In the genomic region with DNA sequence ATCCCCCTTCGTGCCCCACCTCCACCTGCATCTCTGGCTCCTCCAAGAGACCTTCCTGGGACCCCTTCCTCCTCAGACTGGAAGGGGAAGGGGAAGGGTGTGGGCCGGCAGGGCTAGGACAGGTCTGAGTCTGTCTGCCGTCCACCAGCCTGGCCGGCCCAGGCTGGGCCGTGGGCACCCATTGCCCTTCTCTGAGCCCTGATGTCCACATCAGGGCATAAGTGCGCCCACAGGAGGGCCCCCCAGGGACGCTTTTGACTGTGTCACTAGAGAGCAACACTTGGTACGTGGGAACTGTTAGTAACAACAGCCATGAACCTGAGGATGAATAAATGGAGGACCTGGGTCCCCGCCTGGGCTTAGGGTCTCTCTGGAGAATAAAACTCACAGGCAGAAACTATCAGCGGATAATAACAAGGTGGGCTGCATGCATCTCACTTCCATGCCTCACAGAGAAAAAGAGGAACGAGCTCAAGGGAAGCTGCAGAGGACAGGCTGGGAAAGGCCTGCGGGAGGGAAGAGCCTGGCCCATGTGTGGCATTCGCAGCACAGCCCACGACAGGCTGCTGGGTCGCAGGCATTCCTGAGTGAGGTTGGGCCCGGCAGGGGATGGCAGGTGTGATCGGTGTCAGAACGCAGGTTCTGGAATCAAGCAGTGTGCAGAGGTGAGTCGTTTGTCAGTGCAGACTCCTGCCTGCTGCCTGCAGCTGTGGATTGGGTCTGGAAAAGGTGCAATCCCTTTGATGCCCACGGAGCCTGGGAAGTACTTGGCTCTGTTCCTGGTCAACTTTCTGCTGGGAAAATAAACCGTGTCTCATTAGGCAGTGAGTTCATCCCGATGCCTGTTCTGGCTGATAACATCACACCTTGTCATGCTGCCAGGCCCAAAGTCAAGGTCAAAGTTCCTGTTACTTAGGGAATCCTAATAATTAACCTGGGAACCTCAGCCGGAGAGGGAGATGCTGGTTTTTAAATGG, we compare ENCODE assay signal across 12 cellular contexts.
DNase-seq lines count a peak whose midpoint lies in the region; ATAC-seq, FAIRE-seq and TF ChIP-seq lines count a peak whose summit lies in the region.
"Had no signal": no experiment of that assay in that cellular context is flagged by ENCODE, and none has a peak within 500 bp of the region (broad histone marks: within the 10 kb centered on the region; RNA-seq: fewer than 3 reads in every experiment).

No MANE protein-coding gene starts in this region.

- ATAC-seq in stimulated activated naive CD8-positive, alpha-beta T cell treated with anti-CD3 and anti-CD28 coated beads, Interleukin-15, amount 100 ng/mL, for 72 hours, result no peak
- ATAC-seq: activated CD8-positive, alpha-beta memory T cell treated with anti-CD3 and anti-CD28 coated beads, Interleukin-2, amount 10 ng/mL, durations not matched to agents 7 days and 5 days; CD8-positive, alpha-beta T cell had no signal

- H3K4me1 ChIP-seq in GM23248 (ENCODE audit: insufficient read depth) (no peaks in the 10 kb centered on the region), endodermal cell (ENCODE audit: control insufficient read depth, insufficient read depth, low read length) (peaks cover 13% of the 10 kb centered on the region), osteoblast (ENCODE audit: insufficient read depth, low read length) (no peaks in the 10 kb centered on the region)
- H3K4me1 ChIP-seq: left ventricle myocardium inferior had no signal

- no peaks in the 10 kb centered on the region for H4K20me1 ChIP-seq in GM23248 (ENCODE audit: insufficient read depth)
- peaks cover 8% of the 10 kb centered on the region for H4K20me1 ChIP-seq in osteoblast (ENCODE audit: insufficient read depth, low read length)

- no peak for FAIRE-seq in D721Med (lab: Jason Lieb, UNC)

- H3K9me2 ChIP-seq in GM23248 (ENCODE audit: insufficient read depth), result no peaks in the 10 kb centered on the region

- WGBS in GM23248 (ENCODE audit: low coverage in 1 of 2, low lambda C conversion rate in 2 of 2, missing lambda C conversion rate in 2 of 2), 2 experiments, result 72% methylated on average over 23 of the region's 23 CpGs
- 70 to 77% methylated on average over 18 to 23 of the region's 23 CpGs for WGBS in endodermal cell (ENCODE audit: insufficient coverage in 1 of 2, insufficient read length in 1 of 2), 2 experiments

- H3K4me1 Mint-ChIP-seq in endodermal cell, result peaks cover 18% of the 10 kb centered on the region
- H3K4me1 Mint-ChIP-seq in stimulated activated naive CD8-positive, alpha-beta T cell treated with anti-CD3 and anti-CD28 coated beads, Interleukin-15, amount 100 ng/mL, for 72 hours, result peaks cover 14% of the 10 kb centered on the region

- no peaks in the 10 kb centered on the region for H3K36me3 Mint-ChIP-seq in endodermal cell (ENCODE audit: low read depth)

- H3K9ac ChIP-seq in GM23248, result no peak overlapping the region
- H3K9ac ChIP-seq in endodermal cell (ENCODE audit: extremely low read depth, low read length, poor library complexity, severe bottlenecking), result peak overlapping the region; percentile 55

- H3K27me3 Mint-ChIP-seq in endodermal cell (ENCODE audit: insufficient read depth), result no peaks in the 10 kb centered on the region
- H3K27me3 Mint-ChIP-seq in stimulated activated naive CD8-positive, alpha-beta T cell treated with anti-CD3 and anti-CD28 coated beads, Interleukin-15, amount 100 ng/mL, for 72 hours, result no peaks in the 10 kb centered on the region
- H3K27me3 Mint-ChIP-seq: activated CD8-positive, alpha-beta memory T cell treated with anti-CD3 and anti-CD28 coated beads, Interleukin-2, amount 10 ng/mL, durations not matched to agents 7 days and 5 days had no signal

- no peak overlapping the region for H3K4me3 Mint-ChIP-seq in endodermal cell
- no peak overlapping the region for H3K4me3 Mint-ChIP-seq in stimulated activated naive CD8-positive, alpha-beta T cell treated with anti-CD3 and anti-CD28 coated beads, Interleukin-15, amount 100 ng/mL, for 72 hours
- H3K4me3 Mint-ChIP-seq: activated CD8-positive, alpha-beta memory T cell treated with anti-CD3 and anti-CD28 coated beads, Interleukin-2, amount 10 ng/mL, durations not matched to agents 7 days and 5 days; CD8-positive, alpha-beta T cell; T-helper 1 cell treated with Interleukin-12 subunit alpha and Interleukin-12 subunit beta and Interleukin-4 antibody, amounts not matched to agents 30 μg/mL and 1 μg/mL, for 36 hours had no signal

- in situ Hi-C loops in GM23248 (cut with MboI), result no loop called here

- H3K27ac ChIP-seq in GM23248 (no peak overlapping the region), endodermal cell (ENCODE audit: low read depth, low read length) (no peak overlapping the region), osteoblast (ENCODE audit: low read depth, low read length) (no peak overlapping the region)
- H3K27ac ChIP-seq: left ventricle myocardium inferior had no signal

- H3K36me3 ChIP-seq in GM23248 (ENCODE audit: low read depth) (no peaks in the 10 kb centered on the region), endodermal cell (ENCODE audit: control insufficient read depth, insufficient read depth, low read length) (no peaks in the 10 kb centered on the region), osteoblast (ENCODE audit: insufficient read depth, low read length) (no peaks in the 10 kb centered on the region)
- H3K36me3 ChIP-seq: left ventricle myocardium inferior had no signal

- H3K9me3 Mint-ChIP-seq in endodermal cell, result no peaks in the 10 kb centered on the region
- H3K9me3 Mint-ChIP-seq in stimulated activated naive CD8-positive, alpha-beta T cell treated with anti-CD3 and anti-CD28 coated beads, Interleukin-15, amount 100 ng/mL, for 72 hours, result no peaks in the 10 kb centered on the region
- H3K9me3 Mint-ChIP-seq: CD8-positive, alpha-beta T cell; T-helper 1 cell treated with Interleukin-12 subunit alpha and Interleukin-12 subunit beta and Interleukin-4 antibody, amounts not matched to agents 30 μg/mL and 1 μg/mL, for 36 hours had no signal

- H3K27me3 ChIP-seq in GM23248 (replicated peaks; ENCODE audit: insufficient read depth), result no peaks in the 10 kb centered on the region
- H3K27me3 ChIP-seq in endodermal cell (ENCODE audit: control insufficient read depth, insufficient read depth, low read length, poor library complexity, severe bottlenecking), result no peaks in the 10 kb centered on the region
- H3K27me3 ChIP-seq in osteoblast (ENCODE audit: insufficient read depth, low read length), result no peaks in the 10 kb centered on the region

- no peaks in the 10 kb centered on the region for H3K9me3 ChIP-seq in GM23248 (ENCODE audit: low read depth)
- H3K9me3 ChIP-seq in endodermal cell (ENCODE audit: control insufficient read depth, low read length), result no peaks in the 10 kb centered on the region
- no peaks in the 10 kb centered on the region for H3K9me3 ChIP-seq in osteoblast (ENCODE audit: low read depth, low read length)
- H3K9me3 ChIP-seq: left ventricle myocardium inferior had no signal

- H2AFZ ChIP-seq in GM23248, result no peak overlapping the region
- H2AFZ ChIP-seq in osteoblast (ENCODE audit: low read length), result no peak overlapping the region

- peak overlapping the region; percentile 84 for H3K27ac Mint-ChIP-seq in endodermal cell
- peak overlapping the region in 1 of 2 donors; percentile 39 for H3K27ac Mint-ChIP-seq in stimulated activated naive CD8-positive, alpha-beta T cell treated with anti-CD3 and anti-CD28 coated beads, Interleukin-15, amount 100 ng/mL, for 72 hours
- H3K27ac Mint-ChIP-seq: activated CD8-positive, alpha-beta memory T cell treated with anti-CD3 and anti-CD28 coated beads, Interleukin-2, amount 10 ng/mL, durations not matched to agents 7 days and 5 days; T-helper 1 cell treated with Interleukin-12 subunit alpha and Interleukin-12 subunit beta and Interleukin-4 antibody, amounts not matched to agents 30 μg/mL and 1 μg/mL, for 36 hours had no signal

- TF ChIP-seq CTCF in endodermal cell (conservative IDR thresholded peaks at IDR 0.05), result no peak
- TF ChIP-seq CTCF in osteoblast (IDR thresholded peaks at IDR 0.05; ENCODE audit: extremely low read depth, low read depth, low read length), result no peak
- no peak for TF ChIP-seq CTCF in D721Med (IDR thresholded peaks at IDR 0.05; ENCODE audit: insufficient read depth, missing control alignments)

- no peak overlapping the region for H3K4me3 ChIP-seq in GM23248
- peak overlapping the region; percentile 3 for H3K4me3 ChIP-seq in endodermal cell (ENCODE audit: low read length)
- H3K4me3 ChIP-seq in osteoblast (ENCODE audit: insufficient read depth, low read length), result no peak overlapping the region
- H3K4me3 ChIP-seq: left ventricle myocardium inferior had no signal

- no peaks in the 10 kb centered on the region for H3F3A ChIP-seq in GM23248 (ENCODE audit: insufficient read depth)

- no peaks in the 10 kb centered on the region for H3K79me2 ChIP-seq in GM23248 (ENCODE audit: insufficient read depth)
- no peaks in the 10 kb centered on the region for H3K79me2 ChIP-seq in osteoblast (ENCODE audit: insufficient read depth, low read length)

- H3K4me2 ChIP-seq in GM23248 (ENCODE audit: unreplicated experiment) (no peak overlapping the region), osteoblast (ENCODE audit: insufficient read depth, low read length) (no peak overlapping the region)

- DNase-seq in GM23248 (peak; percentile 20), NCI-H226 (peak; percentile 27), endodermal cell (peak; percentile 93), osteoblast (ENCODE audit: insufficient read length, low spot score, missing footprints) (peak; percentile 50), D721Med (ENCODE audit: insufficient read length, low spot score) (no peak), NCI-H146 (lab: John Stamatoyannopoulos, UW) (no peak)
- no peak for DNase-seq in stimulated activated naive CD8-positive, alpha-beta T cell treated with anti-CD3 and anti-CD28 coated beads, Interleukin-15, amount 100 ng/mL, for 72 hours
- DNase-seq in stimulated activated CD8-positive, alpha-beta memory T cell treated with anti-CD3 and anti-CD28 coated beads, Interleukin-4, amount 100 ng/mL, for 48 hours, result no peak
- DNase-seq: activated CD8-positive, alpha-beta memory T cell treated with anti-CD3 and anti-CD28 coated beads, Interleukin-2, amount 10 ng/mL, durations not matched to agents 7 days and 5 days; CD8-positive, alpha-beta T cell; left ventricle myocardium inferior had no signal

Comparison
In these comparisons a context has a peak if more than half of its experiments do, and no peak if none do; other contexts are left out.
1. DNase-seq: peak in GM23248 (single experiment), NCI-H226 (single experiment), endodermal cell (single experiment) and osteoblast (single experiment); none in D721Med (single experiment), stimulated activated naive CD8-positive, alpha-beta T cell treated with anti-CD3 and anti-CD28 coated beads, Interleukin-15, amount 100 ng/mL, for 72 hours (0 of 2), stimulated activated CD8-positive, alpha-beta memory T cell treated with anti-CD3 and anti-CD28 coated beads, Interleukin-4, amount 100 ng/mL, for 48 hours (single experiment) and NCI-H146 (single experiment).